In the genomic region with DNA sequence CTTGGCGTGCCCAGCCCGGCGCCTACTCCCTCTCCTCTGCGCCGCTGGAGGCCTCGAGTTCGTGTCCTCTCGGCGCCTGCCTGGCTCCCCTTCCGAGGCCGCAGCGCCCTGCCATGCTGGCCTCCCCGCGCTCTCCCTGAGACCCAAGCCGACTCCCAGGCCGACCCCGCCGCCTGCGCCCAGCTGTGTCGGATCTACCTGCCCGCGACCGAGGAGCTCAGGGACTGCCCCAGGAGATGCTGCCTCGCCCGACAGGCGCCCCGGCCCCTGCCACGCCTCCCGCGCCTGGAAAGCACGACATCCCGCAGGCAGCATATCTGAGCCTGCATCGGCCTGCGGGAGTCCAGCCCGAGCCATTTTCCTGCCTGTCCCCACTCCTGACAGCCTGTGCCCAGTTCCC, we compare ENCODE assay signal across 1 cellular context.
TF ChIP-seq lines count a peak whose summit lies in the region.

No MANE protein-coding gene starts in this region.

TF ChIP-seq in IMR-90, 13 proteins besides CTCF, POLR2A, EP300 and RAD21:
- TF ChIP-seq MXI1 (IDR thresholded peaks at IDR 0.05; ENCODE audit: borderline replicate concordance, low read depth, low read length) = no peak
- no peak for TF ChIP-seq MAFK (IDR thresholded peaks at IDR 0.05; ENCODE audit: low read depth, low read length)
- TF ChIP-seq FOS (IDR thresholded peaks at IDR 0.05; ENCODE audit: low read depth, low read length) = no peak
- TF ChIP-seq NFE2L2 (IDR thresholded peaks at IDR 0.05; ENCODE audit: low read depth, low read length) = no peak
- TF ChIP-seq CHD1 (IDR thresholded peaks at IDR 0.05; ENCODE audit: low read depth, low read length) = no peak
- TF ChIP-seq USF2 (IDR thresholded peaks at IDR 0.05; ENCODE audit: low read depth, low read length) = no peak
- TF ChIP-seq BHLHE40 (IDR thresholded peaks at IDR 0.05; ENCODE audit: low read depth, low read length) = no peak
- no peak for TF ChIP-seq CEBPB (IDR thresholded peaks at IDR 0.05; ENCODE audit: low read depth, low read length)
- TF ChIP-seq RFX5 (IDR thresholded peaks at IDR 0.05; ENCODE audit: low read depth, low read length) = no peak
- TF ChIP-seq MAZ (IDR thresholded peaks at IDR 0.05; ENCODE audit: borderline replicate concordance, low read depth, low read length) = no peak
- TF ChIP-seq RCOR1 (IDR thresholded peaks at IDR 0.05; ENCODE audit: insufficient replicate concordance, low read length) = no peak
- TF ChIP-seq SMC3 (IDR thresholded peaks at IDR 0.05; ENCODE audit: low read depth, low read length) = no peak
